ENCODE assay signal across 12 cellular contexts in genomic region chr19:38701455-38702063, GRCh38. TPM values are rescaled to one million over a fixed set of nuclear protein-coding genes. Genes with fewer than 3 reads are reported as not detected.
A peak's percentile ranks its signal among the peaks of the same experiment; 100 is the strongest.
DNase-seq lines count a peak whose midpoint lies in the region; ATAC-seq and TF ChIP-seq lines count a peak whose summit lies in the region.
"Had no signal": no experiment of that assay in that cellular context is flagged by ENCODE, and none has a peak within 500 bp of the region (broad histone marks: within the 10 kb centered on the region; RNA-seq: fewer than 3 reads in every experiment).

No MANE protein-coding gene starts in this region.

- intact Hi-C loops in IMR-90 (cut with micrococcal nuclease), result loop anchor here (1.0 kb wide), 1 partner anchor 10 kb away; no protein-coding TSS in a partner anchor
- intact Hi-C loops in posterior vena cava (cut with DNase I), result no loop called here

- H2AK9ac ChIP-seq in IMR-90 (replicated peaks; ENCODE audit: low read depth, low read length, poor library complexity), result no peak overlapping the region

- POLR2A ChIA-PET in IMR-90 (lab: Charles Lee; ENCODE audit: unreplicated experiment), result interaction anchor here (0.9 kb wide), 1 partner anchor 9 kb away, joined by 5 read pairs; no protein-coding TSS in a partner anchor

- peak overlapping the region; percentile 34; the same call in 1 of the 2 replicates for H3K14ac ChIP-seq in IMR-90 (replicated peaks; ENCODE audit: low read depth, low read length)

- H3K56ac ChIP-seq in IMR-90 (ENCODE audit: extremely low read depth, insufficient read depth, low read length), result no peak overlapping the region; the same call in 1 of the 2 replicates

- peak overlapping the region in 1 of 2 experiments; percentile 38; a peak in 1 of 4 replicates for H4K8ac ChIP-seq in IMR-90 (ENCODE audit: low read depth in 2 of 2, low read length in 2 of 2)

- H3K4me3 ChIP-seq in IMR-90 (ENCODE audit: insufficient read depth, low read depth, low read length) (no peak overlapping the region), duodenal mucosa (ENCODE audit: low read depth in 1 of 2, low read length in 2 of 2) (no peak overlapping the region), thoracic aorta (no peak overlapping the region)

- DNase-seq in IMR-90 (peak; percentile 21), mucosa of gallbladder (ENCODE audit: low spot score) (peak; percentile 61), thoracic aorta (ENCODE audit: low spot score) (no peak), A172 (ENCODE audit: low spot score) (no peak), posterior vena cava (ENCODE audit: low spot score) (no peak)
- no peak for DNase-seq in stimulated activated CD4-positive, alpha-beta T cell treated with anti-CD3 and anti-CD28 coated beads, Interleukin-2, amount 100 ng/mL, for 24 hours
- DNase-seq: activated T-cell treated with anti-CD3 and anti-CD28 coated beads, Interleukin-2, amount 50 U/mL, for 72 hours; DMS153; NCI-H2081 treated with DMSO at 0.1 percent for 48 hours had no signal

- WGBS in IMR-90 (ENCODE audit: extremely low coverage in 2 of 2, insufficient read length in 1 of 2), 2 experiments, result no CpG with 5 or more reads among the region's 11 CpGs

- CTCF ChIA-PET in IMR-90 (lab: Yijun Ruan, JAX), result interaction anchor here (0.5 kb wide), 1 partner anchor 68 kb away, joined by 3 read pairs; no protein-coding TSS in a partner anchor

- peak overlapping the region; percentile 39 for H2AK5ac ChIP-seq in IMR-90 (ENCODE audit: low read depth, low read length)

- H3K9ac ChIP-seq in IMR-90 (ENCODE audit: low read depth, low read length) (no peak overlapping the region; the same call in 1 of the 2 replicates), duodenal mucosa (ENCODE audit: low read depth in 1 of 2, low read length in 2 of 2) (peak overlapping the region; percentile 42 to 74)

- in situ Hi-C loops in IMR-90 (cut with MboI; ENCODE audit: low sequenced_read_pairs), result no loop called here

- TF ChIP-seq RAD21 in IMR-90 (IDR thresholded peaks at IDR 0.05; ENCODE audit: low read length), result no peak

- no peak for TF ChIP-seq CTCF in IMR-90 (conservative IDR thresholded peaks at IDR 0.05; ENCODE audit: low read depth, low read length)
- TF ChIP-seq CTCF in thoracic aorta (IDR thresholded peaks at IDR 0.05), result no peak

- no peak for TF ChIP-seq POLR2A in IMR-90 (IDR thresholded peaks at IDR 0.05; ENCODE audit: low read depth, low read length)

- peak; percentile 73 for ATAC-seq in IMR-90 (ENCODE audit: low read depth)
- peak; percentile 46 for ATAC-seq in thoracic aorta (ENCODE audit: insufficient number of reproducible peaks, low FRiP score, low read depth)
- ATAC-seq in GM18870 (IDR thresholded peaks at IDR 0.05; ENCODE audit: unreplicated experiment), result no peak
- ATAC-seq: activated T-cell treated with anti-CD3 and anti-CD28 coated beads, Interleukin-2, amount 50 U/mL, for 72 hours had no signal

- dilution Hi-C loops in IMR-90 (cut with HindIII; ENCODE audit: low sequenced_read_pairs, unreplicated experiment), result no loop called here

- H4K91ac ChIP-seq in IMR-90 (ENCODE audit: insufficient read depth, low read depth, low read length), result peak overlapping the region; percentile 26; the same call in 1 of the 2 replicates

- 0 out of 2 replicates have a peak overlapping the region, but pooled peaks have one; percentile 16 for H2BK120ac ChIP-seq in IMR-90 (ENCODE audit: low read depth, low read length)

- H2AFZ ChIP-seq in IMR-90 (replicated peaks; ENCODE audit: low read length, poor library complexity), result no peak overlapping the region

- H3K36me3 ChIP-seq in IMR-90 (ENCODE audit: control insufficient read depth, insufficient read depth, low read length), result peaks cover 67% of the 10 kb centered on the region
- peaks cover 51 to 72% of the 10 kb centered on the region in 2 donors for H3K36me3 ChIP-seq in duodenal mucosa (ENCODE audit: control insufficient read depth in 1 of 2, insufficient read depth in 2 of 2, low read length in 2 of 2)
- H3K36me3 ChIP-seq in thoracic aorta, result peaks cover 54% of the 10 kb centered on the region

- H3K4me2 ChIP-seq in IMR-90 (ENCODE audit: low read depth, low read length), result no peak overlapping the region

- H3K9me3 ChIP-seq in IMR-90 (ENCODE audit: control insufficient read depth, insufficient read depth, low read length) (no peaks in the 10 kb centered on the region), duodenal mucosa (ENCODE audit: control insufficient read depth in 1 of 2, low read length in 2 of 2) (no peaks in the 10 kb centered on the region), thoracic aorta (no peaks in the 10 kb centered on the region)

- no peak overlapping the region; the same call in 1 of the 2 replicates for H3K18ac ChIP-seq in IMR-90 (ENCODE audit: low read depth, low read length)

- H2BK5ac ChIP-seq in IMR-90 (ENCODE audit: low read depth, low read length, poor library complexity, severe bottlenecking), result peak overlapping the region; percentile 14

- H3K4ac ChIP-seq in IMR-90 (ENCODE audit: low read depth, low read length), result peak overlapping the region; percentile 41

- BruUV-seq in IMR-90 (replicated peaks; lab: Mats Ljungman, UMichigan), result no TSS peak

- H3K27me3 ChIP-seq in IMR-90 (ENCODE audit: control insufficient read depth, insufficient read depth, low read length) (no peaks in the 10 kb centered on the region), duodenal mucosa (ENCODE audit: control insufficient read depth in 1 of 2, insufficient read depth in 2 of 2, low read length in 2 of 2) (no peaks in the 10 kb centered on the region), thoracic aorta (replicated peaks; ENCODE audit: insufficient read depth) (no peaks in the 10 kb centered on the region)

- 0 out of 2 replicates have a peak overlapping the region, but pooled peaks have one; percentile 23 for H3K23ac ChIP-seq in IMR-90 (ENCODE audit: low read depth, low read length)

- no peak overlapping the region for H2BK15ac ChIP-seq in IMR-90 (ENCODE audit: low read depth, low read length)

- H3K27ac ChIP-seq in IMR-90 (ENCODE audit: insufficient read depth, low read length) (peak overlapping the region; percentile 63; the same call in 1 of the 2 replicates), duodenal mucosa (ENCODE audit: low read depth, low read length) (peak overlapping the region; percentile 85), thoracic aorta (peak overlapping the region; percentile 97 to 100)

- peaks cover 26% of the 10 kb centered on the region for H3K9me1 ChIP-seq in IMR-90 (ENCODE audit: insufficient read depth, low read length)

- H3K4me1 ChIP-seq in IMR-90 (ENCODE audit: control insufficient read depth, insufficient read depth, low read length) (peaks cover 13% of the 10 kb centered on the region), duodenal mucosa (ENCODE audit: control insufficient read depth in 1 of 2, insufficient read depth in 2 of 2, low read length in 2 of 2) (peaks cover 61 to 65% of the 10 kb centered on the region in 2 donors), thoracic aorta (ENCODE audit: control insufficient read depth in 1 of 2, low read depth in 2 of 2) (peaks cover 49 to 88% of the 10 kb centered on the region in 2 donors)

- peaks cover 8 to 97% of the 10 kb centered on the region in 2 experiments for H3K79me1 ChIP-seq in IMR-90 (ENCODE audit: low read depth in 1 of 2, low read length in 2 of 2)

- no peak overlapping the region; the same call in 1 of the 2 replicates for H4K5ac ChIP-seq in IMR-90 (ENCODE audit: low read depth, low read length)

- peaks cover 97% of the 10 kb centered on the region for H4K20me1 ChIP-seq in IMR-90 (ENCODE audit: insufficient read depth, low read length)

- no peak overlapping the region for H2BK20ac ChIP-seq in IMR-90 (ENCODE audit: low read depth, low read length)

TF ChIP-seq in IMR-90, 13 proteins besides CTCF, POLR2A, EP300 and RAD21 (continues in another document):
- TF ChIP-seq USF2 (IDR thresholded peaks at IDR 0.05; ENCODE audit: low read depth, low read length) (no peak), CEBPB (IDR thresholded peaks at IDR 0.05; ENCODE audit: low read depth, low read length) (no peak), BHLHE40 (IDR thresholded peaks at IDR 0.05; ENCODE audit: low read depth, low read length) (no peak), FOS (IDR thresholded peaks at IDR 0.05; ENCODE audit: low read depth, low read length) (no peak), RCOR1 (IDR thresholded peaks at IDR 0.05; ENCODE audit: insufficient replicate concordance, low read length) (no peak), MAFK (IDR thresholded peaks at IDR 0.05; ENCODE audit: low read depth, low read length) (no peak), MXI1 (IDR thresholded peaks at IDR 0.05; ENCODE audit: borderline replicate concordance, low read depth, low read length) (no peak)

RNA-seq across cellular contexts. Expression of gene CAPN12, which starts 42.7 kb away (rescaled TPM):
- 0.18 TPM in 1 of 2 replicates, not detected in the other for total RNA-seq in IMR-90 (2012; rRNA removed)
- polyA plus RNA-seq in IMR-90 (2012; rRNA removed), result 0.97 and 0.99 TPM in 2 replicates
- polyA plus RNA-seq in IMR-90 (2012; cell fraction: cytosol; rRNA removed), result 0.27 and 0.67 TPM in 2 replicates
- 8.4 and 12.7 TPM in 2 replicates for polyA plus RNA-seq in IMR-90 (2012; cell fraction: nucleus; rRNA removed; ENCODE audit: low replicate concordance)
- total RNA-seq in mucosa of gallbladder, result 206 TPM
- total RNA-seq in thoracic aorta, result 1 to 10 TPM in 1 of 2 donors, under 1 TPM in 1; 0.81 to 2.1 TPM
- not detected in 2 replicates for total RNA-seq in A172 (2014; rRNA removed; shearing (Covaris generic))
- 1 to 10 TPM; 1.9 to 2.9 TPM for total RNA-seq in posterior vena cava
- total RNA-seq: RPMI7951 had no signal

RNA-seq across cellular contexts. Expression of gene ACTN4, which starts 54.1 kb away (rescaled TPM):
- total RNA-seq in IMR-90 (2012; rRNA removed) (614 and 659 TPM in 2 replicates), mucosa of gallbladder (628 TPM), thoracic aorta (1,000 to 10,000 TPM in 1 of 2 donors, 100 to 1,000 TPM in 1; 668 to 1,387 TPM), posterior vena cava (100 to 1,000 TPM; 661 to 878 TPM)
- 497 and 541 TPM in 2 replicates for polyA plus RNA-seq in IMR-90 (2012; rRNA removed)
- polyA plus RNA-seq in IMR-90 (2012; cell fraction: cytosol; rRNA removed), result 291 and 549 TPM in 2 replicates
- 608 and 1,383 TPM in 2 replicates for polyA plus RNA-seq in IMR-90 (2012; cell fraction: nucleus; rRNA removed; ENCODE audit: low replicate concordance)
- total RNA-seq in A172 (2014; rRNA removed; shearing (Covaris generic)), result 493 and 604 TPM in 2 replicates

Comparison
In these comparisons a context has a peak if more than half of its experiments do, and no peak if none do; other contexts are left out.
1. DNase-seq: peak in IMR-90 (single experiment) and mucosa of gallbladder (single experiment); none in thoracic aorta (single experiment), A172 (single experiment), stimulated activated CD4-positive, alpha-beta T cell treated with anti-CD3 and anti-CD28 coated beads, Interleukin-2, amount 100 ng/mL, for 24 hours (0 of 2) and posterior vena cava (single experiment).
2. RNA of gene CAPN12, which starts 42.7 kb away (total RNA-seq): 206 TPM in mucosa of gallbladder (single experiment); 1.9 to 2.9 TPM in posterior vena cava, 0.81 to 2.1 TPM in thoracic aorta, 0.18 TPM in IMR-90 and not detected in A172; every median in the first group is over 10 times any median in the second.
3. Peak in every context shown above with its lines, with median percentiles within 50 percentile points of each other: H3K27ac ChIP-seq.